1 cellular context compared by ENCODE assay signal in the genomic region with DNA sequence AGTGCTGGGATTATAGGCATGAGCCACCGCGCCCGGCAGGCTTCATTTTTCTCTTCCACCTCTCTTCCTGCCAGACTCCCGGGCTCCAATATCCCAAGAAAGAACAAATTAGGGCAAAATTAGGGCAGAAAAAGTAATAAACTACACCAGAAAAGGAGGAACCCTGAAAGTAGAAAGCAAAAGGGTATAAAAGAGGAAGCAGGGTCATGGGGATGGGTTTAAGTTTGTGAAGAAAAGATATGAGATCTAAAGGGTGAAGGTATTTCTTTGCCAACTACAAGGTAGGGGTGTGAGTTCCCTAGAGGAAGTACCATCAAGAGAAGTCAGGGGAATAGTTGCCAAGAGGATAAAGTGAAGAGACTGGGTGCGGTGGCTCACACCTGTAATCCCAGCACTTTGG.
TF ChIP-seq lines count a peak whose summit lies in the region.

No MANE protein-coding gene starts in this region.

TF ChIP-seq in endothelial cell of umbilical vein, 7 proteins besides CTCF, POLR2A, EP300 and RAD21:
- no peak for TF ChIP-seq MYC (IDR thresholded peaks at IDR 0.05; ENCODE audit: low read depth, low read length)
- TF ChIP-seq FOS (IDR thresholded peaks at IDR 0.05; ENCODE audit: borderline replicate concordance, insufficient read depth, low read length), result no peak
- TF ChIP-seq GATA2 (IDR thresholded peaks at IDR 0.05; ENCODE audit: insufficient read depth, insufficient read length, low read depth, low read length), result no peak
- no peak for TF ChIP-seq JUN (IDR thresholded peaks at IDR 0.05; ENCODE audit: borderline replicate concordance, insufficient read depth, insufficient read length, low read depth)
- no peak for TF ChIP-seq POLR2AphosphoS5 (IDR thresholded peaks at IDR 0.05; ENCODE audit: insufficient read depth, low read depth, low read length)
- no peak for TF ChIP-seq MAX (IDR thresholded peaks at IDR 0.05; ENCODE audit: insufficient read depth, insufficient read length)
- TF ChIP-seq EZH2 (IDR thresholded peaks at IDR 0.05; ENCODE audit: borderline replicate concordance, low read depth, low read length, severe bottlenecking), result no peak
